Comparison of ENCODE assay signal across 17 cellular contexts in genomic region chr7:158664406-158664805, GRCh38.
"Had no signal": no experiment of that assay in that cellular context is flagged by ENCODE, and none has a peak within 500 bp of the region (broad histone marks: within the 10 kb centered on the region; RNA-seq: fewer than 3 reads in every experiment).

No MANE protein-coding gene starts in this region.

- H3K4me1 Mint-ChIP-seq: activated naive CD8-positive, alpha-beta T cell treated with anti-CD3 and anti-CD28 coated beads, Interleukin-2, amount 50 U/mL, for 24 hours; stimulated activated memory B cell treated with anti-CD40 and anti-IgM and Interleukin-4, amounts not matched to agents 10 μg/mL and 1 μg/mL and 100 μg/mL, for 72 hours; WTC11 had no signal

- H3K4me3 ChIP-seq: ascending aorta, breast epithelium, heart right ventricle, lower lobe of right lung, neural progenitor cell, pancreas had no signal

- H3K27ac ChIP-seq: ascending aorta, breast epithelium, epithelial cell of prostate, heart right ventricle, lower lobe of right lung, neural progenitor cell, pancreas had no signal

- H3K4me1 ChIP-seq: ascending aorta, breast epithelium, heart right ventricle, lower lobe of right lung, pancreas had no signal

- H3K27me3 Mint-ChIP-seq: activated naive CD8-positive, alpha-beta T cell treated with anti-CD3 and anti-CD28 coated beads, Interleukin-2, amount 50 U/mL, for 24 hours; stimulated activated memory B cell treated with anti-CD40 and anti-IgM and Interleukin-4, amounts not matched to agents 10 μg/mL and 1 μg/mL and 100 μg/mL, for 72 hours had no signal

- H3K36me3 ChIP-seq: ascending aorta, breast epithelium, neural progenitor cell, pancreas had no signal

- ATAC-seq: activated naive CD8-positive, alpha-beta T cell treated with anti-CD3 and anti-CD28 coated beads, Interleukin-2, amount 50 U/mL, for 24 hours; heart right ventricle; lower lobe of right lung; pancreas; stimulated activated memory B cell treated with anti-CD40 and anti-IgM and Interleukin-4, amounts not matched to agents 10 μg/mL and 1 μg/mL and 100 μg/mL, for 72 hours; WTC11 had no signal

- H3K27ac Mint-ChIP-seq: activated naive CD8-positive, alpha-beta T cell treated with anti-CD3 and anti-CD28 coated beads, Interleukin-2, amount 50 U/mL, for 24 hours; neural progenitor cell; stimulated activated memory B cell treated with anti-CD40 and anti-IgM and Interleukin-4, amounts not matched to agents 10 μg/mL and 1 μg/mL and 100 μg/mL, for 72 hours had no signal

- H3K4me3 Mint-ChIP-seq: activated naive CD8-positive, alpha-beta T cell treated with anti-CD3 and anti-CD28 coated beads, Interleukin-2, amount 50 U/mL, for 24 hours; neural progenitor cell; stimulated activated memory B cell treated with anti-CD40 and anti-IgM and Interleukin-4, amounts not matched to agents 10 μg/mL and 1 μg/mL and 100 μg/mL, for 72 hours; WTC11 had no signal

- DNase-seq: activated CD8-positive, alpha-beta memory T cell treated with anti-CD3 and anti-CD28 coated beads for 24 hours; activated effector memory CD4-positive, alpha-beta T cell treated with Interleukin-2 at 50 U/mL for 16 hours; activated naive CD8-positive, alpha-beta T cell treated with anti-CD3 and anti-CD28 coated beads, Interleukin-2, amount 50 U/mL, for 24 hours; activated T-cell treated with anti-CD3 and anti-CD28 coated beads for 4 hours; heart right ventricle; lower lobe of right lung; pancreas; SIG-M5; stimulated activated CD4-positive, alpha-beta T cell treated with anti-CD3 and anti-CD28 coated beads, Interleukin-1b, Interleukin-23, amount 100 ng/mL, for 48 hours; T-helper 2 cell; trophoblast cell had no signal

- H3K27me3 ChIP-seq: ascending aorta, breast epithelium, heart right ventricle, neural progenitor cell, pancreas had no signal

- H3K4me2 ChIP-seq: neural progenitor cell had no signal

- H3K9me3 Mint-ChIP-seq: activated naive CD8-positive, alpha-beta T cell treated with anti-CD3 and anti-CD28 coated beads, Interleukin-2, amount 50 U/mL, for 24 hours; neural progenitor cell; stimulated activated memory B cell treated with anti-CD40 and anti-IgM and Interleukin-4, amounts not matched to agents 10 μg/mL and 1 μg/mL and 100 μg/mL, for 72 hours; WTC11 had no signal

- H2AFZ ChIP-seq: neural progenitor cell had no signal

- H3K9me3 ChIP-seq: ascending aorta, breast epithelium, heart right ventricle, lower lobe of right lung, pancreas had no signal

- H3K9ac ChIP-seq: neural progenitor cell had no signal
